Comparison of ENCODE assay signal across 8 cellular contexts in genomic region chr14:99729991-99730875, GRCh38. TPM values are rescaled to one million over a fixed set of nuclear protein-coding genes. Genes with fewer than 3 reads are reported as not detected.
A peak's percentile ranks its signal among the peaks of the same experiment; 100 is the strongest.
DNase-seq lines count a peak whose midpoint lies in the region; ATAC-seq and TF ChIP-seq lines count a peak whose summit lies in the region.

No MANE protein-coding gene starts in this region.

- H3K27ac ChIP-seq in MM.1S (ENCODE audit: low read length) (no peak overlapping the region), layer of hippocampus (ENCODE audit: low read depth, low read length) (peak overlapping the region; percentile 38)

- H3K4me2 ChIP-seq in MM.1S (ENCODE audit: low read depth, low read length) = peak overlapping the region; percentile 37; the same call in 1 of the 2 replicates

- H3K4me3 ChIP-seq in BE2C (ENCODE audit: low read depth, low read length) (peak overlapping the region; percentile 26; the same call in 1 of the 2 replicates), MM.1S (ENCODE audit: low read length) (no peak overlapping the region; the same call in 1 of the 2 replicates)

- H3K9ac ChIP-seq in MM.1S (ENCODE audit: low read length) = no peak overlapping the region

- H3K9me3 ChIP-seq in BE2C = no peaks in the 10 kb centered on the region
- no peaks in the 10 kb centered on the region for H3K9me3 ChIP-seq in MM.1S (replicated peaks; ENCODE audit: insufficient read depth, low read length)

- peak; percentile 43 for ATAC-seq in GM19468 (IDR thresholded peaks at IDR 0.05; ENCODE audit: extremely low read depth, unreplicated experiment)

- H2AFZ ChIP-seq in MM.1S (ENCODE audit: low read length) = no peak overlapping the region

- H3K4me1 ChIP-seq in BE2C (no peaks in the 10 kb centered on the region), MM.1S (ENCODE audit: low read length) (no peaks in the 10 kb centered on the region)

- TF ChIP-seq CTCF in BE2C (IDR thresholded peaks at IDR 0.05; ENCODE audit: low read depth, low read length) (peak; percentile 73), MM.1S (IDR thresholded peaks at IDR 0.05; ENCODE audit: low read length) (peak; percentile 48)

- DNase-seq in BE2C (peak; percentile 87), MM.1S (peak; percentile 39), NCI-H187 treated with DMSO at 0.1 percent for 48 hours (lab: John Stamatoyannopoulos, UW) (no peak)
- DNase-seq in activated CD4-positive, CD25-positive, alpha-beta regulatory T cell treated with anti-CD3 and anti-CD28 coated beads, Interleukin-2, amount 50 U/mL, for 16 hours (ENCODE audit: low read depth, low spot score) = peak; percentile 14
- peak; percentile 45 for DNase-seq in central memory CD4-positive, alpha-beta T cell
- DNase-seq in stimulated activated CD4-positive, alpha-beta T cell treated with anti-CD3 and anti-CD28 coated beads, Interleukin-2, amount 100 ng/mL, for 48 hours = peak; percentile 81 to 83

- no peaks in the 10 kb centered on the region for H3K79me2 ChIP-seq in MM.1S (ENCODE audit: low read length)

- no peaks in the 10 kb centered on the region for H3K9me2 ChIP-seq in MM.1S (replicated peaks; ENCODE audit: insufficient read depth, low read length)

- H3F3A ChIP-seq in MM.1S (ENCODE audit: insufficient read depth, low read length) = no peaks in the 10 kb centered on the region

- H3K36me3 ChIP-seq in BE2C (no peaks in the 10 kb centered on the region), MM.1S (replicated peaks; ENCODE audit: insufficient read depth, low read length) (no peaks in the 10 kb centered on the region)

- no peaks in the 10 kb centered on the region; the same call in 1 of the 2 replicates for H3K27me3 ChIP-seq in BE2C
- H3K27me3 ChIP-seq in MM.1S (replicated peaks; ENCODE audit: insufficient read depth, low read length) = peaks cover 11% of the 10 kb centered on the region
- no peaks in the 10 kb centered on the region for H3K27me3 ChIP-seq in layer of hippocampus (ENCODE audit: control insufficient read depth, insufficient read depth, low read length)

- no peaks in the 10 kb centered on the region for H4K20me1 ChIP-seq in MM.1S (ENCODE audit: insufficient read depth, low read length)

RNA-seq across cellular contexts. Expression of gene CYP46A1, which starts 46.1 kb away (rescaled TPM):
- polyA plus RNA-seq in BE2C (2012; ENCODE audit: insufficient read depth, insufficient read length, low read depth) = 0.26 TPM
